29 cellular contexts compared by ENCODE assay signal in genomic region chr6:85443720-85444119, GRCh38.
"Had no signal": no experiment of that assay in that cellular context is flagged by ENCODE, and none has a peak within 500 bp of the region (broad histone marks: within the 10 kb centered on the region; RNA-seq: fewer than 3 reads in every experiment).

No MANE protein-coding gene starts in this region.

- H3K4me3 ChIP-seq: ascending aorta, cardiac muscle cell, SK-N-MC had no signal

- DNase-seq: activated B cell treated with CpG ODN at 0.5 μM for 24 hours; activated CD4-positive, alpha-beta T cell treated with anti-CD3 and anti-CD28 coated beads for 1 hour; activated CD4-positive, alpha-beta T cell treated with anti-CD3 and anti-CD28 coated beads, Interleukin-2, amount 10 ng/mL, durations not matched to agents 24 days and 14 days; activated CD4-positive, alpha-beta T cell treated with anti-CD3 and anti-CD28 coated beads, Interleukin-2, amount 50 U/mL, for 48 hours; activated CD8-positive, alpha-beta memory T cell treated with anti-CD3 and anti-CD28 coated beads, Interleukin-2, amount 10 ng/mL, durations not matched to agents 7 days and 5 days; activated effector memory CD4-positive, alpha-beta T cell treated with anti-CD3 and anti-CD28 coated beads, Interleukin-2, amount 50 U/mL, for 16 hours; activated naive CD4-positive, alpha-beta T cell treated with Interleukin-2 at 50 U/mL for 16 hours; activated naive CD8-positive, alpha-beta T cell treated with anti-CD3 and anti-CD28 coated beads, Interleukin-2, amount 50 U/mL, for 24 hours; activated T-cell treated with anti-CD3 and anti-CD28 coated beads, Interleukin-2, amount 50 U/mL, for 4 hours; amniotic stem cell; Kasumi-1; NCI-H1048; NCI-H1417; NCI-H1930; NCI-H345; NCI-H510A; NCI-H526 treated with DMSO at 0.1 percent for 48 hours; NCI-H82; OCI-M1; RPMI8226; T-cell; T-helper 2 cell had no signal

- H3K9me3 ChIP-seq: ascending aorta had no signal

- ATAC-seq: activated CD8-positive, alpha-beta memory T cell treated with anti-CD3 and anti-CD28 coated beads, Interleukin-2, amount 10 ng/mL, durations not matched to agents 7 days and 5 days; activated naive CD4-positive, alpha-beta T cell treated with anti-CD3 and anti-CD28 coated beads, Interleukin-2, amount 50 U/mL, for 72 hours; activated T-cell treated with anti-CD3 and anti-CD28 coated beads, Interleukin-2, amount 50 U/mL, for 4 hours; Panc1; Right ventricle myocardium inferior; T-cell had no signal

- H3K36me3 ChIP-seq: ascending aorta, cardiac muscle cell had no signal

- H3K27ac ChIP-seq: ascending aorta, cardiac muscle cell, SK-N-MC had no signal

- FAIRE-seq: TTC549 had no signal

- H3K27me3 ChIP-seq: ascending aorta had no signal
